In the genomic region with DNA sequence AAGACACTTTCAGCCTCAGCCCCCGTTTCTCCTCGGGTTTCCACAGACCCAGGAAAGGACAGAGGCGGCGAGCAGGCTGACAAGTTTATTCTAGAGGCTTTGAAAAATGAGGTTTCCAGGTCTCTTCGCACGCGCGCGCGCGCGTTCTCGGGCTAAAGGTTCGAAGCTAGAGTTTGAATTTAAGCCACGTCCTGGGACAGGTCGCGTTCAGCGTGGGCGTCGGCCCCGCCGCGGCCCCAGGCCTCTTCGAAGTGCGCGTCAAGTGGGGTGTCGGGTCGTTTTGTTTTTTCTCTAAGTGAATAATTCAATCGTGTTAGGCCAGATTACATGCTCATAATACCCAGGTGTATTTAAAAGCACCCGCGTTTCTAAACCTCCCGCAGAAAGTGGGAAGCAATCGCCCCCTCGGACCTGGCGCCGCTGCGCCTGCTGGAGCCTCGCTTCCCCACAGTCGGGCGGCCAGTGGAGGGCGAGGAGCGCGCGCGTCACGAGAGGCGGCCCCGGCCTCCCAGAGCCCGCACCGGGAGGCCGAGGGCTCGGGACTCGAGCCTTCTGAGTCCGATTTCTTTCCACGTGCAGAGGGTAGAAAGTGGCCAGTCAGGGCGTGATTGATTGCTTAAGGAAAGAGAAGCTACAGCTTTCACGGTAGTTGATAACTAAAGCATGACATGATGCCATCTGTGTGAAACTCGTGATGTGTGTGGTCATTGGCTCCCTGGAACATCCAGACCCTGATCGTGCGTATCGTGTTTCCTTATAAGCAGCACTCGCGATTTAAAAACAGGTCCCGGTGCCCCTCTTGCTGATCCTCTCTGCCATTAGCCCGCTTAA, we compare ENCODE assay signal across 12 cellular contexts. TPM values are rescaled to one million over a fixed set of nuclear protein-coding genes. Genes with fewer than 3 reads are reported as not detected.
DNase-seq lines count a peak whose midpoint lies in the region; ATAC-seq and TF ChIP-seq lines count a peak whose summit lies in the region.
"Had no signal": no experiment of that assay in that cellular context is flagged by ENCODE, and none has a peak within 500 bp of the region (broad histone marks: within the 10 kb centered on the region; RNA-seq: fewer than 3 reads in every experiment).

No MANE protein-coding gene starts in this region.

- no peak for DNase-seq in activated T-cell treated with anti-CD3 and anti-CD28 coated beads, Interleukin-2, amount 50 U/mL, for 72 hours
- no peak for DNase-seq in activated T-cell treated with anti-CD3 and anti-CD28 coated beads, Interleukin-2, amount 50 U/mL, for 1 hour
- no peak for DNase-seq in epithelial cell of proximal tubule (ENCODE audit: low read depth)
- no peak for DNase-seq in mesendoderm
- peak in 1 of 2 donors; percentile 87 for DNase-seq in upper lobe of left lung
- DNase-seq in NCI-H2196 treated with DMSO at 0.1 percent for 48 hours (lab: John Stamatoyannopoulos, UW; ENCODE audit: unreplicated experiment) = no peak
- DNase-seq in GM13977 (ENCODE audit: low spot score) = no peak
- DNase-seq: activated T-cell treated with anti-CD3 and anti-CD28 coated beads, Interleukin-2, amount 50 U/mL, for 48 hours; CD4-positive, CD25-positive, alpha-beta regulatory T cell; NCI-H510A had no signal

- WGBS in mesendoderm (ENCODE audit: extremely low coverage, insufficient coverage, low lambda C conversion rate) = no CpG with 5 or more reads among the region's 65 CpGs
- WGBS in upper lobe of left lung, 2 donors = 3 to 4% methylated on average over 11 to 65 of the region's 65 CpGs

- H3K9me3 ChIP-seq in upper lobe of left lung = no peaks in the 10 kb centered on the region

- peak overlapping the region; percentile 82 for H3K56ac ChIP-seq in mesendoderm (ENCODE audit: low read length)

- H3K4me2 ChIP-seq in mesendoderm (ENCODE audit: low read length) = peak overlapping the region; percentile 65

- TF ChIP-seq CTCF in epithelial cell of proximal tubule (conservative IDR thresholded peaks at IDR 0.05; ENCODE audit: low read depth, low read length) (no peak), upper lobe of left lung (IDR thresholded peaks at IDR 0.05) (no peak), GM13977 (IDR thresholded peaks at IDR 0.05; ENCODE audit: extremely low read depth, insufficient read depth, missing control alignments) (no peak)

- H3K27me3 Mint-ChIP-seq in activated T-cell treated with anti-CD3 and anti-CD28 coated beads, Interleukin-2, amount 50 U/mL, for 72 hours (ENCODE audit: low read depth) = peaks cover 71% of the 10 kb centered on the region

- no peaks in the 10 kb centered on the region for H3K9me3 Mint-ChIP-seq in activated T-cell treated with anti-CD3 and anti-CD28 coated beads, Interleukin-2, amount 50 U/mL, for 72 hours

- peaks cover 4% of the 10 kb centered on the region for H3K4me1 ChIP-seq in mesendoderm (ENCODE audit: control insufficient read depth, low read depth, low read length)
- H3K4me1 ChIP-seq in upper lobe of left lung = peaks cover 19 to 25% (median 23%) of the 10 kb centered on the region in 4 donors

- TF ChIP-seq EP300 in upper lobe of left lung (IDR thresholded peaks at IDR 0.05) = no peak

- H4K8ac ChIP-seq in mesendoderm (ENCODE audit: low read depth, low read length) = peak overlapping the region; percentile 57

- H3K4me3 ChIP-seq in epithelial cell of proximal tubule (ENCODE audit: low read depth, low read length) (peak overlapping the region; percentile 40), mesendoderm (ENCODE audit: low read length) (peak overlapping the region; percentile 34), upper lobe of left lung (peak overlapping the region; percentile 16 to 50 (median 44))

- H3K27ac ChIP-seq in mesendoderm (ENCODE audit: low read depth, low read length) (no peak overlapping the region), upper lobe of left lung (peak overlapping the region in 2 of 4 donors; percentile 4 to 38)

- in situ Hi-C loops in GM13977 (cut with MboI; ENCODE audit: low pct_unique_long_range_greater_than_20kb, low sequenced_read_pairs, unreplicated experiment) = no loop called here

- no peaks in the 10 kb centered on the region for H3K79me2 ChIP-seq in mesendoderm (ENCODE audit: control insufficient read depth, insufficient read depth, low read length)

- TF ChIP-seq POLR2A in upper lobe of left lung (IDR thresholded peaks at IDR 0.05) = no peak

- no peak overlapping the region for H4K5ac ChIP-seq in mesendoderm (ENCODE audit: low read length)

- ATAC-seq in activated T-cell treated with anti-CD3 and anti-CD28 coated beads, Interleukin-2, amount 50 U/mL, for 72 hours (replicated peaks in 1 of 2) = no peak
- ATAC-seq in upper lobe of left lung (ENCODE audit: low FRiP score in 2 of 2) (peak in 1 of 2 donors; percentile 73), GM21786 (IDR thresholded peaks at IDR 0.05; ENCODE audit: unreplicated experiment) (no peak)
- ATAC-seq: HCT116 had no signal

- H3K27me3 ChIP-seq in mesendoderm (ENCODE audit: insufficient read depth, low read length, poor library complexity) = peaks cover 22% of the 10 kb centered on the region
- H3K27me3 ChIP-seq in upper lobe of left lung = peaks cover 0 to 27% (median 8%) of the 10 kb centered on the region in 4 donors

- H2BK5ac ChIP-seq in mesendoderm (ENCODE audit: low read length) = no peak overlapping the region

- no peaks in the 10 kb centered on the region for H3K79me1 ChIP-seq in mesendoderm (ENCODE audit: low read length)

- peak overlapping the region; percentile 50 to 72 for H3K4me3 Mint-ChIP-seq in activated T-cell treated with anti-CD3 and anti-CD28 coated beads, Interleukin-2, amount 50 U/mL, for 72 hours
- H3K4me3 Mint-ChIP-seq: CD4-positive, CD25-positive, alpha-beta regulatory T cell had no signal

- peak overlapping the region; percentile 65 for H3K18ac ChIP-seq in mesendoderm (ENCODE audit: low read length)

- H3K23ac ChIP-seq in mesendoderm (ENCODE audit: low read length) = no peak overlapping the region

- H3K36me3 ChIP-seq in mesendoderm (ENCODE audit: control insufficient read depth, insufficient read depth, low read length) (no peaks in the 10 kb centered on the region), upper lobe of left lung (no peaks in the 10 kb centered on the region)

- H2BK15ac ChIP-seq in mesendoderm (replicated peaks; ENCODE audit: low read depth) = no peak overlapping the region

- no peak overlapping the region for H2AK5ac ChIP-seq in mesendoderm (ENCODE audit: low read length)

- peaks cover 19% of the 10 kb centered on the region for H3K4me1 Mint-ChIP-seq in activated T-cell treated with anti-CD3 and anti-CD28 coated beads, Interleukin-2, amount 50 U/mL, for 72 hours (ENCODE audit: low read depth)

- peak overlapping the region; percentile 48 for H3K9ac ChIP-seq in mesendoderm (ENCODE audit: low read length)

- H3K36me3 Mint-ChIP-seq in activated T-cell treated with anti-CD3 and anti-CD28 coated beads, Interleukin-2, amount 50 U/mL, for 72 hours (ENCODE audit: insufficient read depth in 2 of 2) = peaks cover 2 to 4% of the 10 kb centered on the region in 2 donors
- H3K36me3 Mint-ChIP-seq: CD4-positive, CD25-positive, alpha-beta regulatory T cell had no signal

- H3K4ac ChIP-seq in mesendoderm (ENCODE audit: low read depth, low read length) = peak overlapping the region; percentile 27

- no peak overlapping the region for H3K27ac Mint-ChIP-seq in activated T-cell treated with anti-CD3 and anti-CD28 coated beads, Interleukin-2, amount 50 U/mL, for 72 hours

- no peak overlapping the region for H2BK120ac ChIP-seq in mesendoderm (ENCODE audit: low read depth, low read length)

RNA-seq across cellular contexts. Expression of a gene that starts 15.8 kb away (rescaled TPM):
- total RNA-seq in activated T-cell treated with anti-CD3 and anti-CD28 coated beads, Interleukin-2, amount 50 U/mL, for 72 hours = under 1 TPM in 1 of 2 donors, not detected in 1; 0.16 TPM
- total RNA-seq in epithelial cell of proximal tubule (not detected in 2 replicates), upper lobe of left lung (10 to 100 TPM in 1 of 6 donors, 1 to 10 TPM in 4, under 1 TPM in 1; 0.57 to 16.4 (median 2.8) TPM)
- polyA plus RNA-seq in mesendoderm (2013, experiment 1 of 2) = 35.8 TPM
- polyA plus RNA-seq in mesendoderm (2013, experiment 2 of 2) = 42.3 TPM
- total RNA-seq: CD4-positive, CD25-positive, alpha-beta regulatory T cell had no signal
- polyA plus RNA-seq: CD4-positive, CD25-positive, alpha-beta regulatory T cell had no signal
